In the genomic region with DNA sequence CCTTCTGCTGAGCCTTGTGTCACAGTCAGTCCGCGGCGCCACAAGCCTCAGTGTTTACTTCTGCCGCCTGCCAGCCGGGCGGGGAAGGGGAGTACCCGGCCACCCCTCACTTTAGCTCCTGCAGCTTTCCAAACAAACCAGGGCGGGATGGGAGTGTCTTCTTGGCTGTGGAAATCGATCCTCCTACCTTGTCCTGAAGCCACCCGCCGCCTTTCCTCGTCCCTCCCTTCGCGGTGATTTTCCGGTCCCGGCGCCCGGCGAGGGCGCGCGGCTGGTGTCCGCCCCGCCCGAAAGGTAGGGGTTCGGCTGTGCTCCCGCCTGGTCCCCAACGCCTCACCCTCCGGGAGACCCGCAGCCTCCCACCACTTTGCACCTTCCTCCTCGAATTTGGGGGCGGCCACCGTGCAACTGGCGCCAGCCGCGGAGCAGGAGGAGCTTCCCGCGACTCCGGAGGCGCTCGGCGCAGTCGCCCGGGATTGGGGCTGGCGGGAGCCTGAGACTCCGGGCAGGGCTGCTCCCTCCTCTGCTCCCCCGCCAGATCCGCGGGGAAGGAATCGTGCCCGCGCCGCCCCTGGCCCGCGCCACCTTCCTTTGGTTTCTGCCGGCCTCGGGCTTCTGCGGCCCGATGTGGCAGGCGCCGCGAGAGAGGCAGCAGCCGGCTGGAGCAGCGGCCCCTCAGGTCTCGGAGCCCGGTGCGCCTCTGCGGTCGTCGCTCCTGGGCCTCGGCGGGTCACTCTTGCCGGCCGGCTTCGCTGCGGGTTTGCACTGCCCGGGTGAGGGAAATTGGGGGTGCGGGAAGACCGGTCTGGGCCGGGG, we compare ENCODE assay signal across 1 cellular context.
TF ChIP-seq lines count a peak whose summit lies in the region.

No MANE protein-coding gene starts in this region.

TF ChIP-seq in WTC11, 78 proteins besides CTCF, POLR2A, EP300 and RAD21 (continued from another document):
- TF ChIP-seq, protein P1, sequence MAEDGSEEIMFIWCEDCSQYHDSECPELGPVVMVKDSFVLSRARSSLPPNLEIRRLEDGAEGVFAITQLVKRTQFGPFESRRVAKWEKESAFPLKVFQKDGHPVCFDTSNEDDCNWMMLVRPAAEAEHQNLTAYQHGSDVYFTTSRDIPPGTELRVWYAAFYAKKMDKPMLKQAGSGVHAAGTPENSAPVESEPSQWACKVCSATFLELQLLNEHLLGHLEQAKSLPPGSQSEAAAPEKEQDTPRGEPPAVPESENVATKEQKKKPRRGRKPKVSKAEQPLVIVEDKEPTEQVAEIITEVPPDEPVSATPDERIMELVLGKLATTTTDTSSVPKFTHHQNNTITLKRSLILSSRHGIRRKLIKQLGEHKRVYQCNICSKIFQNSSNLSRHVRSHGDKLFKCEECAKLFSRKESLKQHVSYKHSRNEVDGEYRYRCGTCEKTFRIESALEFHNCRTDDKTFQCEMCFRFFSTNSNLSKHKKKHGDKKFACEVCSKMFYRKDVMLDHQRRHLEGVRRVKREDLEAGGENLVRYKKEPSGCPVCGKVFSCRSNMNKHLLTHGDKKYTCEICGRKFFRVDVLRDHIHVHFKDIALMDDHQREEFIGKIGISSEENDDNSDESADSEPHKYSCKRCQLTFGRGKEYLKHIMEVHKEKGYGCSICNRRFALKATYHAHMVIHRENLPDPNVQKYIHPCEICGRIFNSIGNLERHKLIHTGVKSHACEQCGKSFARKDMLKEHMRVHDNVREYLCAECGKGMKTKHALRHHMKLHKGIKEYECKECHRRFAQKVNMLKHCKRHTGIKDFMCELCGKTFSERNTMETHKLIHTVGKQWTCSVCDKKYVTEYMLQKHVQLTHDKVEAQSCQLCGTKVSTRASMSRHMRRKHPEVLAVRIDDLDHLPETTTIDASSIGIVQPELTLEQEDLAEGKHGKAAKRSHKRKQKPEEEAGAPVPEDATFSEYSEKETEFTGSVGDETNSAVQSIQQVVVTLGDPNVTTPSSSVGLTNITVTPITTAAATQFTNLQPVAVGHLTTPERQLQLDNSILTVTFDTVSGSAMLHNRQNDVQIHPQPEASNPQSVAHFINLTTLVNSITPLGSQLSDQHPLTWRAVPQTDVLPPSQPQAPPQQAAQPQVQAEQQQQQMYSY (CRISPR knock-in tag; IDR thresholded peaks at IDR 0.05) = no peak
- TF ChIP-seq NR1H2 (CRISPR knock-in tag; IDR thresholded peaks at IDR 0.05) = no peak
- TF ChIP-seq, protein P2, sequence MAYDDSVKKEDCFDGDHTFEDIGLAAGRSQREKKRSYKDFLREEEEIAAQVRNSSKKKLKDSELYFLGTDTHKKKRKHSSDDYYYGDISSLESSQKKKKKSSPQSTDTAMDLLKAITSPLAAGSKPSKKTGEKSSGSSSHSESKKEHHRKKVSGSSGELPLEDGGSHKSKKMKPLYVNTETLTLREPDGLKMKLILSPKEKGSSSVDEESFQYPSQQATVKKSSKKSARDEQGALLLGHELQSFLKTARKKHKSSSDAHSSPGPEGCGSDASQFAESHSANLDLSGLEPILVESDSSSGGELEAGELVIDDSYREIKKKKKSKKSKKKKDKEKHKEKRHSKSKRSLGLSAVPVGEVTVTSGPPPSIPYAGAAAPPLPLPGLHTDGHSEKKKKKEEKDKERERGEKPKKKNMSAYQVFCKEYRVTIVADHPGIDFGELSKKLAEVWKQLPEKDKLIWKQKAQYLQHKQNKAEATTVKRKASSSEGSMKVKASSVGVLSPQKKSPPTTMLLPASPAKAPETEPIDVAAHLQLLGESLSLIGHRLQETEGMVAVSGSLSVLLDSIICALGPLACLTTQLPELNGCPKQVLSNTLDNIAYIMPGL (CRISPR knock-in tag; IDR thresholded peaks at IDR 0.05) = peak; percentile 91
- no peak for TF ChIP-seq ZNF423 (CRISPR knock-in tag; IDR thresholded peaks at IDR 0.05)
- TF ChIP-seq, protein P3, sequence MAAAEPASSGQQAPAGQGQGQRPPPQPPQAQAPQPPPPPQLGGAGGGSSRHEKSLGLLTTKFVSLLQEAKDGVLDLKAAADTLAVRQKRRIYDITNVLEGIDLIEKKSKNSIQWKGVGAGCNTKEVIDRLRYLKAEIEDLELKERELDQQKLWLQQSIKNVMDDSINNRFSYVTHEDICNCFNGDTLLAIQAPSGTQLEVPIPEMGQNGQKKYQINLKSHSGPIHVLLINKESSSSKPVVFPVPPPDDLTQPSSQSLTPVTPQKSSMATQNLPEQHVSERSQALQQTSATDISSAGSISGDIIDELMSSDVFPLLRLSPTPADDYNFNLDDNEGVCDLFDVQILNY (CRISPR knock-in tag; IDR thresholded peaks at IDR 0.05) = 0 out of 2 replicates have a peak, but pooled peaks have one; percentile 14
- TF ChIP-seq, protein P4, sequence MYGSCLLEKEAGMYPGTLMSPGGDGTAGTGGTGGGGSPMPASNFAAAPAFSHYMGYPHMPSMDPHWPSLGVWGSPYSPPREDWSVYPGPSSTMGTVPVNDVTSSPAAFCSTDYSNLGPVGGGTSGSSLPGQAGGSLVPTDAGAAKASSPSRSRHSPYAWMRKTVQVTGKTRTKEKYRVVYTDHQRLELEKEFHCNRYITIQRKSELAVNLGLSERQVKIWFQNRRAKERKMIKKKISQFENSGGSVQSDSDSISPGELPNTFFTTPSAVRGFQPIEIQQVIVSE (CRISPR knock-in tag; IDR thresholded peaks at IDR 0.05; ENCODE audit: borderline replicate concordance) = no peak
TF ChIP-seq in WTC11: peak in this region for 9.
